14 cellular contexts compared by ENCODE assay signal in genomic region chr11:85021066-85021465, GRCh38.
DNase-seq lines count a peak whose midpoint lies in the region; ATAC-seq and TF ChIP-seq lines count a peak whose summit lies in the region.
"Had no signal": no experiment of that assay in that cellular context is flagged by ENCODE, and none has a peak within 500 bp of the region (broad histone marks: within the 10 kb centered on the region; RNA-seq: fewer than 3 reads in every experiment).

No MANE protein-coding gene starts in this region.

- no peaks in the 10 kb centered on the region for H3K79me2 ChIP-seq in PC-9 (ENCODE audit: low read depth)

- no peak overlapping the region for H2AK5ac ChIP-seq in mesenchymal stem cell (ENCODE audit: low read length, severe bottlenecking)

- H3K4ac ChIP-seq in mesenchymal stem cell (ENCODE audit: low read depth in 1 of 2, low read length in 2 of 2) = no peak overlapping the region

- TF ChIP-seq CTCF in HFFc6 (IDR thresholded peaks at IDR 0.05) = no peak
- TF ChIP-seq CTCF in PC-9 (conservative IDR thresholded peaks at IDR 0.05) = no peak
- no peak for TF ChIP-seq CTCF in WERI-Rb-1 (IDR thresholded peaks at IDR 0.05; ENCODE audit: low read depth, low read length)

- H3K9me3 ChIP-seq in PC-9 (ENCODE audit: insufficient read depth, low read depth) (no peaks in the 10 kb centered on the region), mesenchymal stem cell (ENCODE audit: control insufficient read depth, low read length) (no peaks in the 10 kb centered on the region), WERI-Rb-1 (ENCODE audit: severe bottlenecking) (peaks cover 5% of the 10 kb centered on the region)
- H3K9me3 ChIP-seq: BLaER1 treated with 17β-estradiol and CSF1 and Interleukin-3, amounts not matched to agents 10 nM and 100 nM had no signal

- H4K20me1 ChIP-seq in PC-9 (ENCODE audit: insufficient read depth) = no peaks in the 10 kb centered on the region
- H4K20me1 ChIP-seq: BLaER1 treated with 17β-estradiol and CSF1 and Interleukin-3, amounts not matched to agents 10 nM and 100 nM had no signal

- H3K36me3 ChIP-seq in PC-9 (ENCODE audit: low read depth) (no peaks in the 10 kb centered on the region), mesenchymal stem cell (ENCODE audit: control insufficient read depth in 1 of 2, insufficient read depth in 2 of 2, low read depth in 1 of 2, low read length in 2 of 2) (no peaks in the 10 kb centered on the region), WERI-Rb-1 (no peaks in the 10 kb centered on the region)
- H3K36me3 ChIP-seq: BLaER1 treated with 17β-estradiol and CSF1 and Interleukin-3, amounts not matched to agents 10 nM and 100 nM had no signal

- DNase-seq in AG08395 (ENCODE audit: low spot score) = peak; percentile 4
- DNase-seq in HFFc6 = no peak
- no peak for DNase-seq in PC-9
- no peak for DNase-seq in mesenchymal stem cell
- no peak for DNase-seq in SK-N-DZ (ENCODE audit: low spot score)
- no peak for DNase-seq in WERI-Rb-1
- DNase-seq: CD4-positive, CD25-positive, alpha-beta regulatory T cell; DMS53; H7 had no signal

- H3K27me3 ChIP-seq in PC-9 (ENCODE audit: insufficient read depth, low read depth) = no peaks in the 10 kb centered on the region
- H3K27me3 ChIP-seq in mesenchymal stem cell (ENCODE audit: control insufficient read depth in 1 of 2, insufficient read depth in 1 of 2, low read length in 2 of 2) = no peaks in the 10 kb centered on the region
- H3K27me3 ChIP-seq in WERI-Rb-1 (ENCODE audit: insufficient read depth, low read depth, severe bottlenecking) = no peaks in the 10 kb centered on the region
- H3K27me3 ChIP-seq: BLaER1 treated with 17β-estradiol and CSF1 and Interleukin-3, amounts not matched to agents 10 nM and 100 nM had no signal

- no peak for ATAC-seq in HG03432 (IDR thresholded peaks at IDR 0.05; ENCODE audit: unreplicated experiment)
- ATAC-seq: GM12878, GM23338, K562 had no signal

- no peaks in the 10 kb centered on the region for H3F3A ChIP-seq in PC-9 (ENCODE audit: insufficient read depth, low read depth)

- H3K4me3 Mint-ChIP-seq in HFFc6 = peak overlapping the region; percentile 74
- H3K4me3 Mint-ChIP-seq: CD4-positive, CD25-positive, alpha-beta regulatory T cell; GM23338 had no signal

- no peak overlapping the region for H4K91ac ChIP-seq in mesenchymal stem cell (ENCODE audit: low read length)

- no peaks in the 10 kb centered on the region for H3K79me1 ChIP-seq in mesenchymal stem cell (replicated peaks; ENCODE audit: low read length, poor library complexity, severe bottlenecking)

- no peaks in the 10 kb centered on the region; the same call in 1 of the 2 replicates for H3K27me3 Mint-ChIP-seq in HFFc6 (ENCODE audit: insufficient read depth)
- H3K27me3 Mint-ChIP-seq: CD4-positive, CD25-positive, alpha-beta regulatory T cell had no signal

- no peak overlapping the region for H3K23ac ChIP-seq in mesenchymal stem cell (ENCODE audit: low read length in 2 of 2)

- no peak overlapping the region for H2BK15ac ChIP-seq in mesenchymal stem cell (ENCODE audit: low read depth, poor library complexity, severe bottlenecking)

- H2BK12ac ChIP-seq in mesenchymal stem cell (ENCODE audit: low read length in 2 of 2) = no peak overlapping the region

- POLR2A ChIA-PET in PC-9 (lab: Charles Lee; ENCODE audit: unreplicated experiment) = no interaction called here

- no peak overlapping the region for H2AFZ ChIP-seq in PC-9
- H2AFZ ChIP-seq in mesenchymal stem cell (ENCODE audit: low read depth, low read length) = no peak overlapping the region
- H2AFZ ChIP-seq: GM23338 had no signal

- H3K9me3 Mint-ChIP-seq in HFFc6 = no peaks in the 10 kb centered on the region; the same call in 1 of the 2 replicates
- H3K9me3 Mint-ChIP-seq: GM23338 had no signal

- H2BK120ac ChIP-seq in mesenchymal stem cell (ENCODE audit: low read depth, low read length) = no peak overlapping the region

- no peaks in the 10 kb centered on the region for H3K36me3 Mint-ChIP-seq in HFFc6 (ENCODE audit: low read depth)
- H3K36me3 Mint-ChIP-seq: CD4-positive, CD25-positive, alpha-beta regulatory T cell had no signal

- no peak overlapping the region for H4K8ac ChIP-seq in mesenchymal stem cell (ENCODE audit: low read length)

- H3K4me1 ChIP-seq in PC-9 (replicated peaks; ENCODE audit: insufficient read depth) = no peaks in the 10 kb centered on the region
- H3K4me1 ChIP-seq in mesenchymal stem cell (ENCODE audit: control insufficient read depth, insufficient read depth, low read depth, low read length) = no peaks in the 10 kb centered on the region
- H3K4me1 ChIP-seq: BLaER1 treated with 17β-estradiol and CSF1 and Interleukin-3, amounts not matched to agents 10 nM and 100 nM had no signal

- H3K27ac ChIP-seq in PC-9 (no peak overlapping the region), mesenchymal stem cell (ENCODE audit: low read length, poor library complexity, severe bottlenecking) (no peak overlapping the region), WERI-Rb-1 (no peak overlapping the region)
- H3K27ac ChIP-seq: BLaER1 treated with 17β-estradiol and CSF1 and Interleukin-3, amounts not matched to agents 10 nM and 100 nM had no signal

- peak overlapping the region; percentile 37 for H3K4me2 ChIP-seq in PC-9
- no peak overlapping the region for H3K4me2 ChIP-seq in mesenchymal stem cell (ENCODE audit: low read length, poor library complexity, severe bottlenecking)
- H3K4me2 ChIP-seq: BLaER1 treated with 17β-estradiol and CSF1 and Interleukin-3, amounts not matched to agents 10 nM and 100 nM; GM23338 had no signal

- intact Hi-C loops in PC-9 (cut with micrococcal nuclease; ENCODE audit: unreplicated experiment) = no loop called here

- H3K27ac Mint-ChIP-seq in HFFc6 = no peak overlapping the region
- H3K27ac Mint-ChIP-seq: CD4-positive, CD25-positive, alpha-beta regulatory T cell; GM23338 had no signal

- CTCF ChIA-PET in PC-9 (lab: Charles Lee) = no interaction called here

- H3K9ac ChIP-seq in mesenchymal stem cell (ENCODE audit: low read length) = peak overlapping the region; percentile 3
- H3K9ac ChIP-seq: BLaER1 treated with 17β-estradiol and CSF1 and Interleukin-3, amounts not matched to agents 10 nM and 100 nM had no signal

- no peak overlapping the region for H3K18ac ChIP-seq in mesenchymal stem cell (ENCODE audit: low read depth in 1 of 2, low read length in 2 of 2)

- no peak overlapping the region for H2BK5ac ChIP-seq in mesenchymal stem cell (ENCODE audit: low read depth, low read length, poor library complexity, severe bottlenecking)

- no peak overlapping the region for H3K14ac ChIP-seq in mesenchymal stem cell (ENCODE audit: low read length in 2 of 2)

- peaks cover 11% of the 10 kb centered on the region; the same call in 1 of the 2 replicates for H3K4me1 Mint-ChIP-seq in HFFc6 (ENCODE audit: low read depth)
- H3K4me1 Mint-ChIP-seq: CD4-positive, CD25-positive, alpha-beta regulatory T cell had no signal

- H3K4me3 ChIP-seq in PC-9 (no peak overlapping the region), mesenchymal stem cell (ENCODE audit: insufficient read depth in 1 of 2, low read depth in 1 of 2, low read length in 2 of 2) (peak overlapping the region in 1 of 2 experiments; percentile 68), WERI-Rb-1 (ENCODE audit: low read depth, low read length) (no peak overlapping the region)
- H3K4me3 ChIP-seq: BLaER1 treated with 17β-estradiol and CSF1 and Interleukin-3, amounts not matched to agents 10 nM and 100 nM; GM12878; GM23338; K562 had no signal

- no peaks in the 10 kb centered on the region for H3K9me2 ChIP-seq in PC-9 (ENCODE audit: insufficient read depth)

- no TSS peak for BruUV-seq in PC-9 (replicated peaks; lab: Mats Ljungman, UMichigan)

- whole genome bisulfite sequencing in mesenchymal stem cell = 89% methylated on average over 10 of the region's 10 CpGs
